8 cellular contexts compared by ENCODE assay signal in the genomic region with DNA sequence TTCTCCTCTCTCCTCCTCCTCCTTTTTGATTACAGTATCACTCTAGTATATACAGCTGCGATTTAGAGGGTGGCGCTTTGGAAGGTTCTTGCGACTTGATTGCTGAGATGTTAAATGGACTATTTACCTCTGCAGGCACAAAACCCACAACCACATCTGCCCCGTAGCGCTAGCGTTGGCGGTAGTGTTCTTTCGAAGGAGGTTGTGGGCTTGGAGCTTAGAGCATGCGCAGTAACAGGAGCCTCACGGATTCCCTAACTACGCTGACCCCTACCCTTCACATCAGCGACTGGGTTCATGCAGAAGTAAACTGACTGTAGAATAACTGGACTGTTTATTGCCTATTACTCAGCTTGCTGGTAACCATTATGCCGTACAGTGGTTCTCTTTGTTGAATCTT. TPM values are rescaled to one million over a fixed set of nuclear protein-coding genes. Genes with fewer than 3 reads are reported as not detected.
DNase-seq lines count a peak whose midpoint lies in the region; ATAC-seq and TF ChIP-seq lines count a peak whose summit lies in the region.

No MANE protein-coding gene starts in this region.

- H3K36me3 ChIP-seq in lower lobe of right lung (no peaks in the 10 kb centered on the region), aorta (ENCODE audit: control insufficient read depth in 1 of 2, insufficient read depth in 2 of 2, low read length in 1 of 2) (no peaks in the 10 kb centered on the region)

- WGBS in aorta, 2 donors, result 19 to 24% methylated on average over 13 of the region's 13 CpGs

- peak overlapping the region; percentile 10 for H3K4me3 ChIP-seq in astrocyte of the spinal cord (ENCODE audit: low read depth, low read length)
- peak overlapping the region; percentile 30 for H3K4me3 ChIP-seq in lower lobe of right lung
- H3K4me3 ChIP-seq in aorta (ENCODE audit: low read length in 2 of 2), result peak overlapping the region; percentile 1 to 51

- peak; percentile 42 for ATAC-seq in Right ventricle myocardium inferior
- peak in 1 of 2 donors; percentile 37 for ATAC-seq in lower lobe of right lung
- no peak for ATAC-seq in aorta (ENCODE audit: low FRiP score)
- no peak for ATAC-seq in GM18511 (IDR thresholded peaks at IDR 0.05; ENCODE audit: unreplicated experiment)

- H3K9me3 ChIP-seq in lower lobe of right lung, result no peaks in the 10 kb centered on the region
- no peaks in the 10 kb centered on the region for H3K9me3 ChIP-seq in aorta (ENCODE audit: control insufficient read depth, low read length)

- H3K27me3 ChIP-seq in lower lobe of right lung (ENCODE audit: low read depth), result no peaks in the 10 kb centered on the region
- no peaks in the 10 kb centered on the region for H3K27me3 ChIP-seq in aorta (ENCODE audit: control insufficient read depth in 1 of 2, insufficient read depth in 2 of 2, low read length in 1 of 2)

- TF ChIP-seq CTCF in astrocyte of the spinal cord (IDR thresholded peaks at IDR 0.05; ENCODE audit: low read depth, low read length) (no peak), lower lobe of right lung (IDR thresholded peaks at IDR 0.05) (no peak), GM10266 (IDR thresholded peaks at IDR 0.05; ENCODE audit: control insufficient read depth, insufficient read depth, low read depth, missing control alignments) (no peak)

- no peaks in the 10 kb centered on the region for H3K4me1 ChIP-seq in lower lobe of right lung
- no peaks in the 10 kb centered on the region for H3K4me1 ChIP-seq in aorta (ENCODE audit: control insufficient read depth in 1 of 2, insufficient read depth in 2 of 2, low read length in 2 of 2)

- in situ Hi-C loops in astrocyte of the spinal cord (cut with HindIII; ENCODE audit: low sequenced_read_pairs), result no loop called here

- no peak for DNase-seq in Right ventricle myocardium inferior (ENCODE audit: missing footprints)
- DNase-seq in cardiac septum (ENCODE audit: low spot score), result no peak
- peak; percentile 22 for DNase-seq in astrocyte of the spinal cord (ENCODE audit: low read depth, low spot score)
- no peak for DNase-seq in lower lobe of right lung
- no peak for DNase-seq in aorta
- DNase-seq in GM10266 (ENCODE audit: extremely low spot score), result no peak
- no peak for DNase-seq in epidermal melanocyte (ENCODE audit: insufficient read length, low spot score)

- H3K27ac ChIP-seq in lower lobe of right lung (no peak overlapping the region), aorta (ENCODE audit: low read depth in 1 of 2, low read length in 2 of 2) (no peak overlapping the region)

- intact Hi-C loops in Right ventricle myocardium inferior (cut with DNase I), result loop anchor here (5.0 kb wide), 1 partner anchor 649 kb away; no protein-coding TSS in a partner anchor
- intact Hi-C loops in cardiac septum (cut with DNase I), result loop anchor here (5.0 to 10.0 kb wide), 3 partner anchors 236 to 704 kb away; no protein-coding TSS in a partner anchor
- intact Hi-C loops in lower lobe of right lung (cut with DNase I), result loop anchor here (10.0 kb wide), 1 partner anchor 646 kb away; no protein-coding TSS in a partner anchor
- intact Hi-C loops in aorta (cut with DNase I), result loop anchor here (5.0 to 10.0 kb wide), 2 partner anchors 226 to 704 kb away; no protein-coding TSS in a partner anchor

RNA-seq across cellular contexts. Expression of gene CGGBP1, which starts 58.0 kb away (rescaled TPM):
- 51.6 TPM for total RNA-seq in Right ventricle myocardium inferior
- total RNA-seq in cardiac septum, result 48.5 TPM
- total RNA-seq in lower lobe of right lung, result 85.9 TPM
- total RNA-seq in aorta, result 10 to 100 TPM; 65.8 to 73.6 TPM
- 10 to 100 TPM; 41.3 to 53.2 TPM for polyA plus RNA-seq in aorta

RNA-seq across cellular contexts. Expression of gene ZNF654, which starts 58.2 kb away (rescaled TPM):
- total RNA-seq in Right ventricle myocardium inferior (11.9 TPM), cardiac septum (14.7 TPM), lower lobe of right lung (16.6 TPM), aorta (10 to 100 TPM; 18.0 to 28.3 TPM)
- 1 to 10 TPM; 3.0 to 4.9 TPM for polyA plus RNA-seq in aorta
